Comparison of ENCODE assay signal across 26 cellular contexts in genomic region chr1:226979115-226979516, GRCh38. TPM values are rescaled to one million over a fixed set of nuclear protein-coding genes. Genes with fewer than 3 reads are reported as not detected.
A peak's percentile ranks its signal among the peaks of the same experiment; 100 is the strongest.
DNase-seq lines count a peak whose midpoint lies in the region; ATAC-seq, FAIRE-seq and TF ChIP-seq lines count a peak whose summit lies in the region.
"Had no signal": no experiment of that assay in that cellular context is flagged by ENCODE, and none has a peak within 500 bp of the region (broad histone marks: within the 10 kb centered on the region; RNA-seq: fewer than 3 reads in every experiment).

No MANE protein-coding gene starts in this region.

- WGBS in K562 (ENCODE audit: insufficient coverage, low coverage, missing lambda C conversion rate) = 85% methylated on average over 15 of the region's 15 CpGs
- 91 to 94% (median 92%) methylated on average over 2 to 15 of the region's 15 CpGs; no CpG with 5 or more reads in 1 of the 5 donors for whole genome bisulfite sequencing in spleen, 5 donors

- no peaks in the 10 kb centered on the region for H3K27me3 Mint-ChIP-seq in activated CD8-positive, alpha-beta memory T cell treated with anti-CD3 and anti-CD28 coated beads, Interleukin-2, amount 10 ng/mL, durations not matched to agents 7 days and 5 days
- H3K27me3 Mint-ChIP-seq: CD8-positive, alpha-beta memory T cell; naive B cell had no signal

- peaks cover 11% of the 10 kb centered on the region; the same call in 1 of the 3 replicates for H3K36me3 ChIP-seq in K562 (ENCODE audit: control insufficient read depth, insufficient read depth, low read length)
- no peaks in the 10 kb centered on the region for H3K36me3 ChIP-seq in kidney (ENCODE audit: control insufficient read depth in 1 of 2, insufficient read depth in 2 of 2, low read length in 2 of 2)
- peaks cover 0 to 95% (median 34%) of the 10 kb centered on the region in 6 donors for H3K36me3 ChIP-seq in spleen
- H3K36me3 ChIP-seq in SJCRH30 = no peaks in the 10 kb centered on the region

- H3K9ac ChIP-seq in K562 (ENCODE audit: insufficient read depth in 1 of 2, low read depth in 2 of 2, low read length in 2 of 2) = no peak overlapping the region
- no peak overlapping the region for H3K9ac ChIP-seq in kidney (ENCODE audit: low read length in 2 of 2)

- H3K9me3 ChIP-seq in K562 (replicated peaks; ENCODE audit: control insufficient read depth, insufficient read depth, low read depth, low read length) (no peaks in the 10 kb centered on the region), kidney (ENCODE audit: control insufficient read depth in 1 of 2, low read length in 2 of 2) (no peaks in the 10 kb centered on the region), spleen (no peaks in the 10 kb centered on the region), SJCRH30 (replicated peaks) (no peaks in the 10 kb centered on the region)
- H3K9me3 ChIP-seq: thyroid gland had no signal

- no peak for TF ChIP-seq RAD21 in K562 (CRISPR knock-in tag; conservative IDR thresholded peaks at IDR 0.05 in 1 of 2, IDR thresholded peaks at IDR 0.05 in 1 of 2)

- H3K27ac ChIP-seq in K562 (ENCODE audit: extremely low read depth, low read depth, low read length) (no peak overlapping the region), kidney (ENCODE audit: low read depth in 2 of 2, low read length in 2 of 2) (no peak overlapping the region), spleen (no peak overlapping the region), SJCRH30 (no peak overlapping the region)
- H3K27ac ChIP-seq: SK-N-MC, thyroid gland had no signal

- no peaks in the 10 kb centered on the region; the same call in 1 of the 2 replicates for H4K20me1 ChIP-seq in K562 (replicated peaks; ENCODE audit: control insufficient read depth, insufficient read depth, low read length)

- DNase-seq in activated CD8-positive, alpha-beta memory T cell treated with anti-CD3 and anti-CD28 coated beads, Interleukin-2, amount 50 U/mL, for 48 hours = peak; percentile 30
- DNase-seq in activated CD8-positive, alpha-beta memory T cell treated with anti-CD3 and anti-CD28 coated beads, Interleukin-2, amount 10 ng/mL, durations not matched to agents 7 days and 5 days = no peak
- DNase-seq in K562 (ENCODE audit: extremely low read depth in 1 of 4, low spot score in 3 of 4) = no peak
- peak; percentile 60 for DNase-seq in kidney
- DNase-seq in spleen = peak; percentile 67
- no peak for DNase-seq in SJCRH30
- DNase-seq in NCI-H187 (lab: John Stamatoyannopoulos, UW) = no peak
- DNase-seq in stimulated activated CD4-positive, alpha-beta T cell treated with anti-CD3 and anti-CD28 coated beads, Interleukin-2, amount 100 ng/mL, for 48 hours = no peak
- DNase-seq: activated CD4-positive, CD25-positive, alpha-beta regulatory T cell treated with anti-CD3 and anti-CD28 coated beads, Interleukin-2, amount 50 U/mL, for 72 hours; activated naive CD4-positive, alpha-beta T cell treated with anti-CD3 and anti-CD28 coated beads, Interleukin-2, amount 50 U/mL, for 16 hours; activated T-cell treated with anti-CD3 and anti-CD28 coated beads, Interleukin-2, amount 50 U/mL, for 48 hours; AML-193; CD8-positive, alpha-beta memory T cell; dermis blood vessel endothelial cell; Kasumi-1; MV-4-11; naive B cell; NCI-H146; NCI-H2171 treated with DMSO at 0.1 percent for 48 hours; NCI-H526; stimulated activated naive CD4-positive, alpha-beta T cell treated with Interleukin-2 at 50 U/mL for 16 hours; thyroid gland had no signal

- no peaks in the 10 kb centered on the region for H3K36me3 Mint-ChIP-seq in activated CD8-positive, alpha-beta memory T cell treated with anti-CD3 and anti-CD28 coated beads, Interleukin-2, amount 10 ng/mL, durations not matched to agents 7 days and 5 days
- H3K36me3 Mint-ChIP-seq: naive B cell had no signal

- TF ChIP-seq CTCF in K562 (IDR thresholded peaks at IDR 0.05 in 2 of 3, conservative IDR thresholded peaks at IDR 0.05 in 1 of 3; ENCODE audit: insufficient read depth in 2 of 3, low read depth in 1 of 3, low read length in 3 of 3) (no peak), kidney (IDR thresholded peaks at IDR 0.05; ENCODE audit: borderline replicate concordance, extremely low read depth, insufficient read depth) (no peak), spleen (IDR thresholded peaks at IDR 0.05 in 8 of 11, conservative IDR thresholded peaks at IDR 0.05 in 3 of 11) (no peak)

- no peak overlapping the region for H3K4me2 ChIP-seq in K562 (ENCODE audit: insufficient read depth, low read length)

- H3K27me3 ChIP-seq in K562 (ENCODE audit: control insufficient read depth in 2 of 2, insufficient read depth in 2 of 2, low read length in 2 of 2) (no peaks in the 10 kb centered on the region), spleen (replicated peaks in 1 of 7) (no peaks in the 10 kb centered on the region), SJCRH30 (no peaks in the 10 kb centered on the region)
- H3K27me3 ChIP-seq: thyroid gland had no signal

- no peak overlapping the region for H3K4me3 Mint-ChIP-seq in activated CD8-positive, alpha-beta memory T cell treated with anti-CD3 and anti-CD28 coated beads, Interleukin-2, amount 10 ng/mL, durations not matched to agents 7 days and 5 days
- H3K4me3 Mint-ChIP-seq: CD8-positive, alpha-beta memory T cell; naive B cell; T-helper 1 cell treated with Interleukin-12 subunit alpha and Interleukin-12 subunit beta and Interleukin-4 antibody, amounts not matched to agents 30 μg/mL and 1 μg/mL, for 36 hours had no signal

- no peaks in the 10 kb centered on the region for H3K79me2 ChIP-seq in K562 (ENCODE audit: control insufficient read depth, insufficient read depth, low read length)

- H3K4me1 Mint-ChIP-seq in activated CD8-positive, alpha-beta memory T cell treated with anti-CD3 and anti-CD28 coated beads, Interleukin-2, amount 10 ng/mL, durations not matched to agents 7 days and 5 days = no peaks in the 10 kb centered on the region
- H3K4me1 Mint-ChIP-seq: CD8-positive, alpha-beta memory T cell had no signal

- H3K9me3 Mint-ChIP-seq in activated CD8-positive, alpha-beta memory T cell treated with anti-CD3 and anti-CD28 coated beads, Interleukin-2, amount 10 ng/mL, durations not matched to agents 7 days and 5 days (ENCODE audit: low read depth) = no peaks in the 10 kb centered on the region
- H3K9me3 Mint-ChIP-seq: CD8-positive, alpha-beta memory T cell; naive B cell; T-helper 1 cell treated with Interleukin-12 subunit alpha and Interleukin-12 subunit beta and Interleukin-4 antibody, amounts not matched to agents 30 μg/mL and 1 μg/mL, for 36 hours had no signal

- H3K27ac Mint-ChIP-seq in activated CD8-positive, alpha-beta memory T cell treated with anti-CD3 and anti-CD28 coated beads, Interleukin-2, amount 10 ng/mL, durations not matched to agents 7 days and 5 days = no peak overlapping the region
- H3K27ac Mint-ChIP-seq: T-helper 1 cell treated with Interleukin-12 subunit alpha and Interleukin-12 subunit beta and Interleukin-4 antibody, amounts not matched to agents 30 μg/mL and 1 μg/mL, for 36 hours had no signal

- in situ Hi-C loops in K562 (cut with MboI) = no loop called here

- TF ChIP-seq POLR2A in K562 (conservative IDR thresholded peaks at IDR 0.05) = no peak
- no peak for TF ChIP-seq POLR2A in spleen (IDR thresholded peaks at IDR 0.05)

- intact Hi-C loops in K562 (cut with micrococcal nuclease) (no loop called here), kidney (cut with DNase I) (no loop called here), spleen (cut with DNase I; ENCODE audit: low total_unique reads) (no loop called here)

- ATAC-seq in activated CD8-positive, alpha-beta memory T cell treated with anti-CD3 and anti-CD28 coated beads, Interleukin-2, amount 10 ng/mL, durations not matched to agents 7 days and 5 days = no peak
- no peak for ATAC-seq in K562

- no peak for FAIRE-seq in K562 (lab: Jason Lieb, UNC)
- FAIRE-seq in kidney (lab: Jason Lieb, UNC) = no peak
- FAIRE-seq: endothelial cell of umbilical vein, GM19239 had no signal

- no TSS peak for BruUV-seq in K562 (replicated peaks; lab: Mats Ljungman, UMichigan)

- CTCF ChIA-PET in activated CD8-positive, alpha-beta memory T cell treated with anti-CD3 and anti-CD28 coated beads, Interleukin-2, amount 10 ng/mL, durations not matched to agents 7 days and 5 days (lab: Charles Lee) = no interaction called here
- CTCF ChIA-PET in K562 (lab: Yijun Ruan, JAX; ENCODE audit: low intra/inter-chr PET ratio) = no interaction called here

- no peak overlapping the region for H3K4me3 ChIP-seq in K562
- H3K4me3 ChIP-seq in kidney (ENCODE audit: low read length in 2 of 2) = no peak overlapping the region
- H3K4me3 ChIP-seq in spleen = no peak overlapping the region
- H3K4me3 ChIP-seq in SJCRH30 = no peak overlapping the region
- H3K4me3 ChIP-seq: SK-N-MC, thyroid gland had no signal

- no peak overlapping the region for H2AFZ ChIP-seq in K562 (ENCODE audit: low read depth, low read length)

- no peak for TF ChIP-seq EP300 in K562 (IDR thresholded peaks at IDR 0.05; ENCODE audit: low read length)

- peaks cover 4% of the 10 kb centered on the region for H3K9me1 ChIP-seq in K562 (ENCODE audit: control insufficient read depth, insufficient read depth, low read length)

- POLR2A ChIA-PET in K562 (lab: Yijun Ruan, JAX) = interaction anchor here (1.3 to 2.3 kb wide), 3 partner anchors 11 to 14 kb away, joined by 6 to 8 read pairs (median 6); no protein-coding TSS in a partner anchor

- H3K4me1 ChIP-seq in K562 (replicated peaks in 1 of 2; ENCODE audit: control insufficient read depth in 2 of 2, insufficient read depth in 2 of 2, low read length in 2 of 2) (peaks cover 0 to 39% of the 10 kb centered on the region in 2 experiments; a peak in 1 of 5 replicates), kidney (ENCODE audit: control insufficient read depth in 1 of 2, insufficient read depth in 1 of 2, low read depth in 1 of 2, low read length in 2 of 2) (peaks cover 12 to 14% of the 10 kb centered on the region in 2 donors), spleen (peaks cover 0 to 32% (median 13%) of the 10 kb centered on the region in 6 donors), SJCRH30 (no peaks in the 10 kb centered on the region)

RNA-seq across cellular contexts. Expression of gene COQ8A, which starts 39.0 kb away (rescaled TPM):
- 10 to 100 TPM; 19.0 to 22.1 TPM for total RNA-seq in activated CD8-positive, alpha-beta memory T cell treated with anti-CD3 and anti-CD28 coated beads, Interleukin-2, amount 10 ng/mL, durations not matched to agents 7 days and 5 days
- 36.8 and 53.6 TPM in 2 replicates for total RNA-seq in K562 (2011; cell fraction: chromatin; rRNA removed; ENCODE audit: low replicate concordance)
- 34.5 and 34.7 TPM in 2 replicates for total RNA-seq in K562 (2011; cell fraction: nucleolus; rRNA removed)
- total RNA-seq in K562 (2011; cell fraction: nucleoplasm; rRNA removed) = 35.6 and 48.2 TPM in 2 replicates
- total RNA-seq in K562 (2014; rRNA removed) (40.1 and 45.0 TPM in 2 replicates), K562 (2014; rRNA removed; fragmentation: Illumina TruSeq; extraction: Trizol) (18.4 and 18.6 TPM in 2 replicates), K562 (2015; rRNA removed; fragmentation: Illumina TruSeq; extraction: Trizol) (20.5 and 20.7 TPM in 2 replicates), K562 (2021) (44.3 and 54.3 TPM in 2 replicates), kidney (29.4 TPM), spleen (10 to 100 TPM; 31.0 to 44.7 (median 38.1) TPM)
- polyA plus RNA-seq in K562 (2011; rRNA removed) (38.4 and 40.1 TPM in 2 replicates), K562 (2014; fragmentation: Illumina TruSeq; extraction: Trizol) (32.4 and 42.5 TPM in 2 replicates), K562 (2014; fragmentation: Nextera tagmentation; extraction: Ambion mirVana) (1 to 10 TPM; 2.6 to 4.1 TPM), K562 (2014; rRNA removed) (38.0 and 45.7 TPM in 2 replicates), kidney (ENCODE audit: insufficient read depth, low read depth, low replicate concordance) (44.1 TPM), spleen (10 to 100 TPM; 44.9 to 59.4 (median 52.4) TPM)
- 36.3 and 44.9 TPM in 2 replicates for polyA plus RNA-seq in K562 (2011; cell fraction: cytosol; rRNA removed)
- 78.8 and 89.1 TPM in 2 replicates for polyA plus RNA-seq in K562 (2011; cell fraction: nucleus; rRNA removed)
- 27.1 and 42.6 TPM in 2 replicates for polyA plus RNA-seq in K562 (2012)
- 18.9 and 22.0 TPM in 2 replicates for polyA minus RNA-seq in K562 (2011; rRNA and poly(A)+ RNA removed)
- polyA minus RNA-seq in K562 (2011; cell fraction: cytosol; rRNA and poly(A)+ RNA removed) = 18.2 and 22.0 TPM in 2 replicates
- polyA minus RNA-seq in K562 (2011; cell fraction: nucleus; rRNA and poly(A)+ RNA removed) = 18.6 and 21.1 TPM in 2 replicates
- total RNA-seq in SJCRH30 (2014; rRNA removed; shearing (Covaris generic)) = 24.0 and 26.9 TPM in 2 replicates

Comparison
In these comparisons a context has a peak if more than half of its experiments do, and no peak if none do; other contexts are left out.
1. DNase-seq: peak in activated CD8-positive, alpha-beta memory T cell treated with anti-CD3 and anti-CD28 coated beads, Interleukin-2, amount 50 U/mL, for 48 hours (single experiment), kidney (single experiment) and spleen (single experiment); none in activated CD8-positive, alpha-beta memory T cell treated with anti-CD3 and anti-CD28 coated beads, Interleukin-2, amount 10 ng/mL, durations not matched to agents 7 days and 5 days (single experiment), K562 (0 of 4), SJCRH30 (0 of 2), NCI-H187 (0 of 2) and stimulated activated CD4-positive, alpha-beta T cell treated with anti-CD3 and anti-CD28 coated beads, Interleukin-2, amount 100 ng/mL, for 48 hours (0 of 2).